ENCODE assay signal across 19 cellular contexts in the genomic region with DNA sequence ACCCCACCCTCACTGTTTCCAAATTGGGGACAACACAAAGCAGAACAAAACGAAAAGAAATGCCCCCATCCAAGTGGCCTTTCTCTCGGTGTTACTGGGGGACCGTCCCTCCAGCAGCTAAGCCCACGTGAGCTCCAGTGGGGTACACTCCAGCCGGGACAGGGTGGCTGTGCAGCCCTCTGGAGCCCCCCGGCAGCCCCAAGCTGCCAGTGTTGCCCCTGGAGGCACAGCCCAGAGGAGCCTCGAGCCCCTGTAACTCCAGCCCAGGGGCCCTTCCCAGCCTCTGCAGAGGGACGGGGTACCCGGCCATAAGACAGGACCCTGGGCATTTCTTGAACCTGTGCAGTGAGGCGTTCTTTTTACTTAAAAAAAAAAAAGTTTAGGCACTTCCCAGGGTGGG.
"Had no signal": no experiment of that assay in that cellular context is flagged by ENCODE, and none has a peak within 500 bp of the region (broad histone marks: within the 10 kb centered on the region; RNA-seq: fewer than 3 reads in every experiment).

No MANE protein-coding gene starts in this region.

- H3K36me3 ChIP-seq: gastrocnemius medialis, left lung, ovary, right lobe of liver, tibial artery had no signal

- H3K36me3 Mint-ChIP-seq: brain, memory B cell, naive B cell had no signal

- H3K27ac ChIP-seq: gastrocnemius medialis, left lung, ovary, right lobe of liver, tibial artery had no signal

- H3K27ac Mint-ChIP-seq: activated CD4-positive, alpha-beta T cell treated with anti-CD3 and anti-CD28 coated beads, Interleukin-2, amount 10 ng/mL, durations not matched to agents 7 days and 5 days; activated CD8-positive, alpha-beta T cell treated with anti-CD3 and anti-CD28 coated beads, Interleukin-2, amount 10 ng/mL, durations not matched to agents 7 days and 5 days; brain; memory B cell; naive B cell; stimulated activated naive B cell treated with anti-CD40 and anti-IgM and Interleukin-4, amounts not matched to agents 10 μg/mL and 1 μg/mL and 100 μg/mL, for 72 hours had no signal

- H3K4me3 Mint-ChIP-seq: activated CD4-positive, alpha-beta T cell treated with anti-CD3 and anti-CD28 coated beads, Interleukin-2, amount 10 ng/mL, durations not matched to agents 7 days and 5 days; activated CD8-positive, alpha-beta T cell treated with anti-CD3 and anti-CD28 coated beads, Interleukin-2, amount 10 ng/mL, durations not matched to agents 7 days and 5 days; brain; memory B cell had no signal

- ATAC-seq: activated CD8-positive, alpha-beta T cell treated with anti-CD3 and anti-CD28 coated beads, Interleukin-2, amount 10 ng/mL, durations not matched to agents 7 days and 5 days; gastrocnemius medialis; left lung; mucosa of descending colon; stimulated activated naive B cell treated with anti-CD40 and anti-IgM and Interleukin-4, amounts not matched to agents 10 μg/mL and 1 μg/mL and 100 μg/mL, for 72 hours had no signal

- H3K4me3 ChIP-seq: gastrocnemius medialis, left lung, mucosa of descending colon, ovary, right lobe of liver, tibial artery had no signal

- H3K27me3 ChIP-seq: ovary, right lobe of liver had no signal

- H3K9me3 Mint-ChIP-seq: activated CD4-positive, alpha-beta T cell treated with anti-CD3 and anti-CD28 coated beads, Interleukin-2, amount 10 ng/mL, durations not matched to agents 7 days and 5 days; brain; memory B cell; naive B cell; stimulated activated naive B cell treated with anti-CD40 and anti-IgM and Interleukin-4, amounts not matched to agents 10 μg/mL and 1 μg/mL and 100 μg/mL, for 72 hours had no signal

- DNase-seq: activated CD4-positive, alpha-beta T cell treated with anti-CD3 and anti-CD28 coated beads, Interleukin-2, amount 10 ng/mL, durations not matched to agents 7 days and 5 days; activated CD8-positive, alpha-beta T cell treated with anti-CD3 and anti-CD28 coated beads, Interleukin-2, amount 10 ng/mL, durations not matched to agents 7 days and 5 days; activated gamma-delta T cell treated with Interleukin-2 at 50 U/mL for 16 hours; activated T-cell treated with anti-CD3 and anti-CD28 coated beads, Interleukin-2, amount 50 U/mL, for 48 hours; cortex of kidney; gastrocnemius medialis; left lung; mucosa of descending colon; naive B cell; SK-N-SH; stimulated activated CD4-positive, alpha-beta T cell treated with anti-CD3 and anti-CD28 coated beads, Interleukin-4, amount 100 ng/mL, for 4 hours; stimulated activated naive B cell treated with anti-CD40 and anti-IgM and Interleukin-4, amounts not matched to agents 10 μg/mL and 1 μg/mL and 100 μg/mL, for 72 hours; T-helper 1 cell; T1000 had no signal

- H3K9me3 ChIP-seq: gastrocnemius medialis, left lung, mucosa of descending colon, ovary, right lobe of liver, SK-N-SH, tibial artery had no signal
